1 cellular context compared by ENCODE assay signal in genomic region chr13:44397766-44398223, GRCh38.
TF ChIP-seq lines count a peak whose summit lies in the region.

No MANE protein-coding gene starts in this region.

TF ChIP-seq in K562, 482 proteins besides CTCF, POLR2A, EP300 and RAD21 (continued from another document and continues in another):
- TF ChIP-seq RB1 (IDR thresholded peaks at IDR 0.05; ENCODE audit: low read depth) = 0 out of 2 replicates have a peak, but pooled peaks have one; percentile 22
- TF ChIP-seq RFX1 (IDR thresholded peaks at IDR 0.05) = no peak
- peak; percentile 81 to 82 for TF ChIP-seq FOXA3 (CRISPR knock-in tag; conservative IDR thresholded peaks at IDR 0.05 in 1 of 2, IDR thresholded peaks at IDR 0.05 in 1 of 2)
- TF ChIP-seq ELK1 (CRISPR knock-in tag; IDR thresholded peaks at IDR 0.05) = no peak
- no peak for TF ChIP-seq KAT2B (IDR thresholded peaks at IDR 0.05; ENCODE audit: low read depth, low read length)
- TF ChIP-seq NCOA4 (IDR thresholded peaks at IDR 0.05; ENCODE audit: partially characterized antibody) = no peak
- no peak for TF ChIP-seq HNRNPL (IDR thresholded peaks at IDR 0.05; ENCODE audit: low read depth, low read length)
- TF ChIP-seq BRD4 (IDR thresholded peaks at IDR 0.05) = no peak
- TF ChIP-seq TAF9B (IDR thresholded peaks at IDR 0.05; ENCODE audit: partially characterized antibody) = no peak
- TF ChIP-seq MEIS2 (IDR thresholded peaks at IDR 0.05; ENCODE audit: partially characterized antibody) = no peak
- TF ChIP-seq DACH1 (IDR thresholded peaks at IDR 0.05; ENCODE audit: partially characterized antibody) = peak; percentile 75
- no peak for TF ChIP-seq MECOM (CRISPR knock-in tag; IDR thresholded peaks at IDR 0.05)
- no peak for TF ChIP-seq HNRNPK (IDR thresholded peaks at IDR 0.05; ENCODE audit: low read depth, low read length, poor library complexity, severe bottlenecking)
- no peak for TF ChIP-seq ZNF140 (CRISPR knock-in tag; IDR thresholded peaks at IDR 0.05)
- TF ChIP-seq KDM5B (IDR thresholded peaks at IDR 0.05; ENCODE audit: insufficient replicate concordance, low read depth, low read length) = no peak
- peak in 1 of 2 experiments; percentile 53; a peak in 1 of 4 replicates for TF ChIP-seq MNT (conservative IDR thresholded peaks at IDR 0.05)
- TF ChIP-seq ZNF668 (CRISPR knock-in tag; IDR thresholded peaks at IDR 0.05) = no peak
- peak; percentile 60; the same call in 1 of the 2 replicates for TF ChIP-seq HLTF (IDR thresholded peaks at IDR 0.05)
- no peak for TF ChIP-seq SRSF1 (IDR thresholded peaks at IDR 0.05; ENCODE audit: low read depth, low read length)
- TF ChIP-seq ZNF224 (CRISPR knock-in tag; IDR thresholded peaks at IDR 0.05) = no peak
- TF ChIP-seq COPS2 (conservative IDR thresholded peaks at IDR 0.05) = no peak
- no peak for TF ChIP-seq ARID4B (CRISPR knock-in tag; IDR thresholded peaks at IDR 0.05)
- TF ChIP-seq RBM14 (IDR thresholded peaks at IDR 0.05; ENCODE audit: borderline replicate concordance, insufficient read depth, low read depth, low read length) = no peak
- TF ChIP-seq, protein P1, sequence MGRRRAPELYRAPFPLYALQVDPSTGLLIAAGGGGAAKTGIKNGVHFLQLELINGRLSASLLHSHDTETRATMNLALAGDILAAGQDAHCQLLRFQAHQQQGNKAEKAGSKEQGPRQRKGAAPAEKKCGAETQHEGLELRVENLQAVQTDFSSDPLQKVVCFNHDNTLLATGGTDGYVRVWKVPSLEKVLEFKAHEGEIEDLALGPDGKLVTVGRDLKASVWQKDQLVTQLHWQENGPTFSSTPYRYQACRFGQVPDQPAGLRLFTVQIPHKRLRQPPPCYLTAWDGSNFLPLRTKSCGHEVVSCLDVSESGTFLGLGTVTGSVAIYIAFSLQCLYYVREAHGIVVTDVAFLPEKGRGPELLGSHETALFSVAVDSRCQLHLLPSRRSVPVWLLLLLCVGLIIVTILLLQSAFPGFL (CRISPR knock-in tag; IDR thresholded peaks at IDR 0.05) = no peak
- no peak for TF ChIP-seq BRCA1 (IDR thresholded peaks at IDR 0.05)
- no peak for TF ChIP-seq BRCA1 (CRISPR knock-in tag; IDR thresholded peaks at IDR 0.05)
- no peak for TF ChIP-seq DDX20 (tag; IDR thresholded peaks at IDR 0.05; ENCODE audit: low read depth)
- peak; percentile 19; the same call in 1 of the 2 replicates for TF ChIP-seq EP400 (IDR thresholded peaks at IDR 0.05)
- TF ChIP-seq ZFP36 (IDR thresholded peaks at IDR 0.05; ENCODE audit: low read depth, low read length, partially characterized antibody) = no peak
- no peak for TF ChIP-seq CHD7 (IDR thresholded peaks at IDR 0.05; ENCODE audit: low read depth, low read length)
- TF ChIP-seq SOX6 (IDR thresholded peaks at IDR 0.05) = peak; percentile 88
- TF ChIP-seq ZNF253 (CRISPR knock-in tag; conservative IDR thresholded peaks at IDR 0.05) = no peak
- TF ChIP-seq, protein P2, sequence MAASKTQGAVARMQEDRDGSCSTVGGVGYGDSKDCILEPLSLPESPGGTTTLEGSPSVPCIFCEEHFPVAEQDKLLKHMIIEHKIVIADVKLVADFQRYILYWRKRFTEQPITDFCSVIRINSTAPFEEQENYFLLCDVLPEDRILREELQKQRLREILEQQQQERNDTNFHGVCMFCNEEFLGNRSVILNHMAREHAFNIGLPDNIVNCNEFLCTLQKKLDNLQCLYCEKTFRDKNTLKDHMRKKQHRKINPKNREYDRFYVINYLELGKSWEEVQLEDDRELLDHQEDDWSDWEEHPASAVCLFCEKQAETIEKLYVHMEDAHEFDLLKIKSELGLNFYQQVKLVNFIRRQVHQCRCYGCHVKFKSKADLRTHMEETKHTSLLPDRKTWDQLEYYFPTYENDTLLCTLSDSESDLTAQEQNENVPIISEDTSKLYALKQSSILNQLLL (CRISPR knock-in tag; IDR thresholded peaks at IDR 0.05; ENCODE audit: borderline replicate concordance) = no peak
- peak; percentile 52 for TF ChIP-seq ZNF766 (CRISPR knock-in tag; conservative IDR thresholded peaks at IDR 0.05)
- TF ChIP-seq CHD2 (IDR thresholded peaks at IDR 0.05; ENCODE audit: low read depth, low read length) = no peak
- TF ChIP-seq HMG20A (CRISPR knock-in tag; conservative IDR thresholded peaks at IDR 0.05) = no peak
- no peak for TF ChIP-seq HMG20B (CRISPR knock-in tag; IDR thresholded peaks at IDR 0.05)
- TF ChIP-seq NCOR1 (IDR thresholded peaks at IDR 0.05) = peak; percentile 97
- TF ChIP-seq STAT5A (IDR thresholded peaks at IDR 0.05; ENCODE audit: borderline replicate concordance, low read length) = peak; percentile 94
- TF ChIP-seq HDAC8 (tag; IDR thresholded peaks at IDR 0.05) = no peak
- TF ChIP-seq FOXA1 (IDR thresholded peaks at IDR 0.05; ENCODE audit: borderline replicate concordance) = peak; percentile 61; the same call in 1 of the 2 replicates
- TF ChIP-seq DMBX1 (CRISPR knock-in tag; IDR thresholded peaks at IDR 0.05; ENCODE audit: borderline replicate concordance) = no peak
- TF ChIP-seq MXI1 (IDR thresholded peaks at IDR 0.05; ENCODE audit: low read depth, low read length) = no peak
- TF ChIP-seq HES1 (IDR thresholded peaks at IDR 0.05; ENCODE audit: low read depth) = no peak
- TF ChIP-seq SP1 (CRISPR knock-in tag; IDR thresholded peaks at IDR 0.05) = no peak
